24 cellular contexts compared by ENCODE assay signal in genomic region chr10:43945908-43946307, GRCh38.
"Had no signal": no experiment of that assay in that cellular context is flagged by ENCODE, and none has a peak within 500 bp of the region (broad histone marks: within the 10 kb centered on the region; RNA-seq: fewer than 3 reads in every experiment).

No MANE protein-coding gene starts in this region.

- H3K4me3 ChIP-seq: dorsolateral prefrontal cortex, prostate gland, right lobe of liver, spleen, thoracic aorta, transverse colon had no signal

- H3K4me1 ChIP-seq: foreskin keratinocyte, parathyroid adenoma, prostate gland, right lobe of liver, transverse colon had no signal

- H3K4me1 Mint-ChIP-seq: stimulated activated naive B cell treated with anti-CD40 and anti-IgM and Interleukin-4, amounts not matched to agents 10 μg/mL and 1 μg/mL and 100 μg/mL, for 72 hours had no signal

- H3K9ac ChIP-seq: parathyroid adenoma had no signal

- H2AFZ ChIP-seq: parathyroid adenoma had no signal

- ATAC-seq: foreskin keratinocyte; left colon; naive thymus-derived CD4-positive, alpha-beta T cell; right lobe of liver; stimulated activated naive B cell treated with anti-CD40 and anti-IgM and Interleukin-4, amounts not matched to agents 10 μg/mL and 1 μg/mL and 100 μg/mL, for 72 hours; stimulated activated naive CD8-positive, alpha-beta T cell treated with anti-CD3 and anti-CD28 coated beads, Interleukin-15, amount 100 ng/mL, for 72 hours had no signal

- H3K36me3 ChIP-seq: prostate gland, right lobe of liver, spleen, thoracic aorta, transverse colon had no signal

- H3K36me3 Mint-ChIP-seq: immature natural killer cell; naive thymus-derived CD4-positive, alpha-beta T cell; stimulated activated naive B cell treated with anti-CD40 and anti-IgM and Interleukin-4, amounts not matched to agents 10 μg/mL and 1 μg/mL and 100 μg/mL, for 72 hours had no signal

- H3K4me3 Mint-ChIP-seq: immature natural killer cell; naive thymus-derived CD4-positive, alpha-beta T cell; nephron progenitor cell; stimulated activated naive B cell treated with anti-CD40 and anti-IgM and Interleukin-4, amounts not matched to agents 10 μg/mL and 1 μg/mL and 100 μg/mL, for 72 hours; stimulated activated naive CD8-positive, alpha-beta T cell treated with anti-CD3 and anti-CD28 coated beads, Interleukin-15, amount 100 ng/mL, for 72 hours had no signal

- DNase-seq: cortex of kidney; effector memory CD4-positive, alpha-beta T cell; foreskin keratinocyte; immature natural killer cell; kidney; left colon; left ventricle myocardium superior; mesendoderm; nephron progenitor cell; stimulated activated CD4-positive, alpha-beta T cell treated with anti-CD3 and anti-CD28 coated beads, Interleukin-15, amount 100 ng/mL, for 24 hours; stimulated activated CD4-positive, alpha-beta T cell treated with anti-CD3 and anti-CD28 coated beads, Interleukin-1b, Interleukin-23, amount 100 ng/mL, for 48 hours; stimulated activated CD4-positive, alpha-beta T cell treated with anti-CD3 and anti-CD28 coated beads, Interleukin-4, amount 100 ng/mL, for 24 hours; stimulated activated naive B cell treated with anti-CD40 and anti-IgM and Interleukin-4, amounts not matched to agents 10 μg/mL and 1 μg/mL and 100 μg/mL, for 72 hours; stimulated activated naive CD8-positive, alpha-beta T cell treated with anti-CD3 and anti-CD28 coated beads, Interleukin-15, amount 100 ng/mL, for 72 hours; substantia nigra; transverse colon had no signal

- H3K27ac ChIP-seq: dorsolateral prefrontal cortex, epithelial cell of prostate, foreskin keratinocyte, parathyroid adenoma, prostate gland, right lobe of liver, spleen, thoracic aorta, transverse colon had no signal

- H3K27me3 Mint-ChIP-seq: stimulated activated naive CD8-positive, alpha-beta T cell treated with anti-CD3 and anti-CD28 coated beads, Interleukin-15, amount 100 ng/mL, for 72 hours had no signal

- H3K9me3 ChIP-seq: prostate gland, right lobe of liver, spleen, thoracic aorta, transverse colon had no signal

- H3K27ac Mint-ChIP-seq: immature natural killer cell; naive thymus-derived CD4-positive, alpha-beta T cell; nephron progenitor cell; stimulated activated naive B cell treated with anti-CD40 and anti-IgM and Interleukin-4, amounts not matched to agents 10 μg/mL and 1 μg/mL and 100 μg/mL, for 72 hours; stimulated activated naive CD8-positive, alpha-beta T cell treated with anti-CD3 and anti-CD28 coated beads, Interleukin-15, amount 100 ng/mL, for 72 hours had no signal

- H3K27me3 ChIP-seq: dorsolateral prefrontal cortex, foreskin keratinocyte, right lobe of liver, transverse colon had no signal

- H3K9me3 Mint-ChIP-seq: stimulated activated naive CD8-positive, alpha-beta T cell treated with anti-CD3 and anti-CD28 coated beads, Interleukin-15, amount 100 ng/mL, for 72 hours had no signal
